In the genomic region with DNA sequence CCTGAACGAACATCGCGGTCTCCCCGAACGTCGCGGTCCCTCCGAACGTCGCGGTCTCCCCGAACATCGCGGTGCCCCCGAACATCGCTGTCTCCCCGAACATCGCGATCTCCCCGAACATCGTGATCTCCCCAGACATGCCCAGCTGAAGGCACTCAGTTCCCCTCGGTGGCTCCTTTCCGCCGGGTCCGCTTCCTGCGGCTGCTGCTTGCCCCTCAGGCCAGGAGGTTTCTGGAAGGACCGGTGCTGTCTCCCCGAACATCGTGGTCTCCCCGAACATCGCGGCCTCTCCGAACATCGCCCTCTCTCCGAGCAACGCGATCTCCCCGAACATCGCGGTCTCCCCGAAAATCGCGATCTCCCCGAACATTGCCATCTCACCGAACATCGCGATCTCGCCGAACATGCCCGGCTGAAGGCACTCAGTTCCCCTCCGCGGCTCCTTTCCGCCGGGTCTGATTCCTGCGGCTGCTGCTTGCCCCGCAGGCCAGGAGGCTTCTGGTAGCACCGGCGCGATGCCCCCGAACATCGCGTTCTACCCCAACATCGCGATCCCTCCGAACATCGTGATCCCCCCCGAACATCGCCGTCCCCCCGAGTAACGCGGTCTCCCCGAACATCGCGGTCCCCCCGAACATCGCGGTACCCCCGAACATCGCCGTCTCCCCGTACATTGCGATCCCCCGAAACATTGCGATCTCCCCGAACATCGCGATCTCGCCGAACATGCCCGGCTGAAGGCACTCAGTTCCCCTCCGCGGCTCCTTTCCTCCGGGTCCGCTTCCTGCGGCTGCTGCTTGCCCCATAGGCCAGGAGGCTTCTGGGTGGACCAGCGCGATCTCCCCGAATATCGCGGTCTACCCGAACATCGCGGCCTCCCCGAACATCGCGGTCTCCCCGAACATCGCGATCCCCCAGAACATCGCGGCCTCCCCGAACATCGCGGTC, we compare ENCODE assay signal across 1 cellular context.
TF ChIP-seq lines count a peak whose summit lies in the region.

No MANE protein-coding gene starts in this region.

TF ChIP-seq in IMR-90, 13 proteins besides CTCF, POLR2A, EP300 and RAD21:
- TF ChIP-seq MXI1 (IDR thresholded peaks at IDR 0.05; ENCODE audit: borderline replicate concordance, low read depth, low read length) (no peak), CHD1 (IDR thresholded peaks at IDR 0.05; ENCODE audit: low read depth, low read length) (no peak), SMC3 (IDR thresholded peaks at IDR 0.05; ENCODE audit: low read depth, low read length) (no peak), CEBPB (IDR thresholded peaks at IDR 0.05; ENCODE audit: low read depth, low read length) (no peak), FOS (IDR thresholded peaks at IDR 0.05; ENCODE audit: low read depth, low read length) (no peak), NFE2L2 (IDR thresholded peaks at IDR 0.05; ENCODE audit: low read depth, low read length) (no peak), BHLHE40 (IDR thresholded peaks at IDR 0.05; ENCODE audit: low read depth, low read length) (no peak), RCOR1 (IDR thresholded peaks at IDR 0.05; ENCODE audit: insufficient replicate concordance, low read length) (no peak), MAFK (IDR thresholded peaks at IDR 0.05; ENCODE audit: low read depth, low read length) (no peak), RFX5 (IDR thresholded peaks at IDR 0.05; ENCODE audit: low read depth, low read length) (no peak), MAZ (IDR thresholded peaks at IDR 0.05; ENCODE audit: borderline replicate concordance, low read depth, low read length) (no peak)
- TF ChIP-seq, protein P1, sequence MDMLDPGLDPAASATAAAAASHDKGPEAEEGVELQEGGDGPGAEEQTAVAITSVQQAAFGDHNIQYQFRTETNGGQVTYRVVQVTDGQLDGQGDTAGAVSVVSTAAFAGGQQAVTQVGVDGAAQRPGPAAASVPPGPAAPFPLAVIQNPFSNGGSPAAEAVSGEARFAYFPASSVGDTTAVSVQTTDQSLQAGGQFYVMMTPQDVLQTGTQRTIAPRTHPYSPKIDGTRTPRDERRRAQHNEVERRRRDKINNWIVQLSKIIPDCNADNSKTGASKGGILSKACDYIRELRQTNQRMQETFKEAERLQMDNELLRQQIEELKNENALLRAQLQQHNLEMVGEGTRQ (IDR thresholded peaks at IDR 0.05; ENCODE audit: low read depth, low read length): no peak
- TF ChIP-seq, protein P2, sequence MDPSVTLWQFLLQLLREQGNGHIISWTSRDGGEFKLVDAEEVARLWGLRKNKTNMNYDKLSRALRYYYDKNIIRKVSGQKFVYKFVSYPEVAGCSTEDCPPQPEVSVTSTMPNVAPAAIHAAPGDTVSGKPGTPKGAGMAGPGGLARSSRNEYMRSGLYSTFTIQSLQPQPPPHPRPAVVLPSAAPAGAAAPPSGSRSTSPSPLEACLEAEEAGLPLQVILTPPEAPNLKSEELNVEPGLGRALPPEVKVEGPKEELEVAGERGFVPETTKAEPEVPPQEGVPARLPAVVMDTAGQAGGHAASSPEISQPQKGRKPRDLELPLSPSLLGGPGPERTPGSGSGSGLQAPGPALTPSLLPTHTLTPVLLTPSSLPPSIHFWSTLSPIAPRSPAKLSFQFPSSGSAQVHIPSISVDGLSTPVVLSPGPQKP (IDR thresholded peaks at IDR 0.05; ENCODE audit: borderline replicate concordance, low read depth, low read length): no peak
